In genomic region chr6:16409531-16410441, GRCh38 we compare ENCODE assay signal across 8 cellular contexts.
DNase-seq lines count a peak whose midpoint lies in the region; ATAC-seq and TF ChIP-seq lines count a peak whose summit lies in the region.

No MANE protein-coding gene starts in this region.

- peaks cover 8% of the 10 kb centered on the region for H3F3A ChIP-seq in DOHH2 (ENCODE audit: control insufficient read depth, insufficient read depth)

- peak overlapping the region; percentile 50 for H3K4me2 ChIP-seq in DOHH2 (ENCODE audit: low read length)

- peaks cover 80% of the 10 kb centered on the region for H3K4me1 ChIP-seq in DOHH2 (ENCODE audit: control insufficient read depth, low read length)
- H3K4me1 ChIP-seq in aorta (ENCODE audit: control insufficient read depth in 1 of 2, insufficient read depth in 2 of 2, low read length in 2 of 2), result peaks cover 0 to 12% of the 10 kb centered on the region in 2 donors

- ATAC-seq in HG03095 (IDR thresholded peaks at IDR 0.05; ENCODE audit: unreplicated experiment) (peak; percentile 40), aorta (ENCODE audit: low FRiP score) (peak; percentile 69)
- peak; percentile 42 to 46 for ATAC-seq in activated naive CD4-positive, alpha-beta T cell treated with anti-CD3 and anti-CD28 coated beads, Interleukin-2, amount 50 U/mL, for 72 hours

- POLR2A ChIA-PET in RWPE1 (lab: Yijun Ruan, JAX; ENCODE audit: low non-redundant PET), result no interaction called here

- WGBS in aorta, 2 donors, result 39 to 42% methylated on average over 19 of the region's 19 CpGs

- no peak overlapping the region for H3K27ac ChIP-seq in DOHH2 (ENCODE audit: low read depth, low read length)
- H3K27ac ChIP-seq in RWPE1, result no peak overlapping the region
- H3K27ac ChIP-seq in aorta (ENCODE audit: low read depth in 1 of 2, low read length in 2 of 2), result no peak overlapping the region

- no peaks in the 10 kb centered on the region for H3K9me2 ChIP-seq in DOHH2 (replicated peaks; ENCODE audit: control insufficient read depth, low read length)

- no peaks in the 10 kb centered on the region for H3K79me2 ChIP-seq in DOHH2 (ENCODE audit: control insufficient read depth, low read length)

- H3K9me3 Mint-ChIP-seq in activated naive CD4-positive, alpha-beta T cell treated with anti-CD3 and anti-CD28 coated beads, Interleukin-2, amount 50 U/mL, for 72 hours, result no peaks in the 10 kb centered on the region

- peak overlapping the region in 1 of 2 donors; percentile 19 for H3K27ac Mint-ChIP-seq in activated naive CD4-positive, alpha-beta T cell treated with anti-CD3 and anti-CD28 coated beads, Interleukin-2, amount 50 U/mL, for 72 hours

- no peaks in the 10 kb centered on the region for H3K36me3 Mint-ChIP-seq in activated naive CD4-positive, alpha-beta T cell treated with anti-CD3 and anti-CD28 coated beads, Interleukin-2, amount 50 U/mL, for 72 hours

- no peak overlapping the region for H3K4me3 ChIP-seq in DOHH2 (ENCODE audit: low read length)
- no peak overlapping the region for H3K4me3 ChIP-seq in aorta (ENCODE audit: low read length in 2 of 2)

- H4K20me1 ChIP-seq in DOHH2 (ENCODE audit: control insufficient read depth, insufficient read depth, low read depth, low read length), result no peaks in the 10 kb centered on the region

- CTCF ChIA-PET in RWPE1 (lab: Yijun Ruan, JAX), result interaction anchor here (0.6 to 1.8 kb wide), 19 partner anchors 8 to 677 kb away, joined by 3 to 15 read pairs (median 4); no protein-coding TSS in a partner anchor

- H3K9me3 ChIP-seq in DOHH2 (ENCODE audit: control insufficient read depth, insufficient read depth, low read length) (no peaks in the 10 kb centered on the region), aorta (ENCODE audit: control insufficient read depth, low read length) (no peaks in the 10 kb centered on the region)

- peak; percentile 91 for TF ChIP-seq CTCF in DOHH2 (IDR thresholded peaks at IDR 0.05; ENCODE audit: low read depth, low read length, poor library complexity, severe bottlenecking)
- peak; percentile 85 for TF ChIP-seq CTCF in RWPE1 (conservative IDR thresholded peaks at IDR 0.05; ENCODE audit: low read depth)

- intact Hi-C loops in head of caudate nucleus (cut with DNase I) (loop anchor here (2.0 kb wide), 1 partner anchor 77 kb away; no protein-coding TSS in a partner anchor), posterior cingulate gyrus (cut with DNase I) (loop anchor here (1.0 to 10.0 kb wide), 3 partner anchors 77 to 358 kb away; no protein-coding TSS in a partner anchor), aorta (cut with DNase I) (loop anchor here (2.0 to 5.0 kb wide), 3 partner anchors 77 to 353 kb away; partner anchors contain the start of gene ATXN1 (in 1 of the 2))

- no peaks in the 10 kb centered on the region for H3K27me3 ChIP-seq in DOHH2 (ENCODE audit: control insufficient read depth, low read length)
- H3K27me3 ChIP-seq in aorta (ENCODE audit: control insufficient read depth in 1 of 2, insufficient read depth in 2 of 2, low read length in 1 of 2), result no peaks in the 10 kb centered on the region

- H3K36me3 ChIP-seq in DOHH2 (ENCODE audit: control insufficient read depth, low read length) (no peaks in the 10 kb centered on the region), aorta (ENCODE audit: control insufficient read depth in 1 of 2, insufficient read depth in 2 of 2, low read length in 1 of 2) (no peaks in the 10 kb centered on the region)

- DNase-seq in RWPE1 (ENCODE audit: low spot score) (peak; percentile 51), head of caudate nucleus (peak; percentile 35 to 87 (median 70)), posterior cingulate gyrus (peak; percentile 26 to 95 (median 67)), aorta (peak in 1 of 2 donors; percentile 78), NCI-H226 (no peak)
- peak in 1 of 2 donors; percentile 40 for DNase-seq in activated naive CD4-positive, alpha-beta T cell treated with anti-CD3 and anti-CD28 coated beads, Interleukin-2, amount 50 U/mL, for 72 hours (ENCODE audit: low spot score in 2 of 2)
